In the genomic region with DNA sequence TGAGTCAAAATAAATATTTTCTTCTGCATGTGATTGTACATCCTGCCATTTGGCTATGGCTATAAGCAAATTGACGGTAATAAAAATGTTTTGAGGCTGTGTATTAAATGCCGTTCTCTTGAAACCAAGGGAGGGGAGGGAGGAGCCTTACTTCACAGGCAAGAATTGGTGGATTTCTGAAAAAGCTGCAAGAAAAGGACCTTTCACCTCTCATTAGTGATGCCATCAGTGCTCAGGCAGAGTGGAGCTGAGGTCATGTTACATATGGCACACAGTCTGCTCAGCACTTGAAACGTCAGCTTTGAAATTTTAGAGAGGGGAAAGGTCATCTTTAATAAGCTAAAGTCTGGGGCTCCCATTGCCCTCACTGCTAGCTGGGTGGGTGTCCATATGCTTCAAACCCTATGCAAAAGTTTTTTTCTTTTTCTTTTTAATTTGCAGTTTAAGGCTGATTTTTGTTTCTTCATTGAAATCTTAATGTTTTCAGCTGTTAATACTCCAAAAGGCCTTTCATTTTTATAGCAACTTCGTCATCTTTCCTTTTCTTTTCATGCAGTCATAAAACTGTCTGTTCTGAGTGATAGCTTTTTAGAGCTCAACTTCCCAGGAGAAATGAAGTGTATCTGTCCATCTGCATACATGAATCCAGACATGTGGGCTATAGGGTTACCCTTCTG, we compare ENCODE assay signal across 1 cellular context.
A peak's percentile ranks its signal among the peaks of the same experiment; 100 is the strongest.
TF ChIP-seq lines count a peak whose summit lies in the region.

No MANE protein-coding gene starts in this region.

TF ChIP-seq in K562, 482 proteins besides CTCF, POLR2A, EP300 and RAD21:
- TF ChIP-seq, protein P1, sequence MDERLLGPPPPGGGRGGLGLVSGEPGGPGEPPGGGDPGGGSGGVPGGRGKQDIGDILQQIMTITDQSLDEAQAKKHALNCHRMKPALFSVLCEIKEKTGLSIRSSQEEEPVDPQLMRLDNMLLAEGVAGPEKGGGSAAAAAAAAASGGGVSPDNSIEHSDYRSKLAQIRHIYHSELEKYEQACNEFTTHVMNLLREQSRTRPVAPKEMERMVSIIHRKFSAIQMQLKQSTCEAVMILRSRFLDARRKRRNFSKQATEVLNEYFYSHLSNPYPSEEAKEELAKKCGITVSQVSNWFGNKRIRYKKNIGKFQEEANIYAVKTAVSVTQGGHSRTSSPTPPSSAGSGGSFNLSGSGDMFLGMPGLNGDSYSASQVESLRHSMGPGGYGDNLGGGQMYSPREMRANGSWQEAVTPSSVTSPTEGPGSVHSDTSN (CRISPR knock-in tag; IDR thresholded peaks at IDR 0.05; ENCODE audit: low read depth): no peak
- TF ChIP-seq, protein P1 (tag; conservative IDR thresholded peaks at IDR 0.05; ENCODE audit: low read depth): peak; percentile 27; the same call in 1 of the 2 replicates
- TF ChIP-seq SETDB1 (IDR thresholded peaks at IDR 0.05; ENCODE audit: low read length) (no peak), SMARCE1 (IDR thresholded peaks at IDR 0.05) (no peak), HNRNPUL1 (IDR thresholded peaks at IDR 0.05; ENCODE audit: low read length) (no peak), MEIS2 (IDR thresholded peaks at IDR 0.05; ENCODE audit: partially characterized antibody) (peak; percentile 61), PURB (CRISPR knock-in tag; IDR thresholded peaks at IDR 0.05; ENCODE audit: low read depth) (no peak), KLF1 (tag; IDR thresholded peaks at IDR 0.05) (no peak)
- TF ChIP-seq, protein P2, sequence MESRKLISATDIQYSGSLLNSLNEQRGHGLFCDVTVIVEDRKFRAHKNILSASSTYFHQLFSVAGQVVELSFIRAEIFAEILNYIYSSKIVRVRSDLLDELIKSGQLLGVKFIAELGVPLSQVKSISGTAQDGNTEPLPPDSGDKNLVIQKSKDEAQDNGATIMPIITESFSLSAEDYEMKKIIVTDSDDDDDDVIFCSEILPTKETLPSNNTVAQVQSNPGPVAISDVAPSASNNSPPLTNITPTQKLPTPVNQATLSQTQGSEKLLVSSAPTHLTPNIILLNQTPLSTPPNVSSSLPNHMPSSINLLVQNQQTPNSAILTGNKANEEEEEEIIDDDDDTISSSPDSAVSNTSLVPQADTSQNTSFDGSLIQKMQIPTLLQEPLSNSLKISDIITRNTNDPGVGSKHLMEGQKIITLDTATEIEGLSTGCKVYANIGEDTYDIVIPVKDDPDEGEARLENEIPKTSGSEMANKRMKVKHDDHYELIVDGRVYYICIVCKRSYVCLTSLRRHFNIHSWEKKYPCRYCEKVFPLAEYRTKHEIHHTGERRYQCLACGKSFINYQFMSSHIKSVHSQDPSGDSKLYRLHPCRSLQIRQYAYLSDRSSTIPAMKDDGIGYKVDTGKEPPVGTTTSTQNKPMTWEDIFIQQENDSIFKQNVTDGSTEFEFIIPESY (CRISPR knock-in tag; IDR thresholded peaks at IDR 0.05): no peak
- TF ChIP-seq, protein P3, sequence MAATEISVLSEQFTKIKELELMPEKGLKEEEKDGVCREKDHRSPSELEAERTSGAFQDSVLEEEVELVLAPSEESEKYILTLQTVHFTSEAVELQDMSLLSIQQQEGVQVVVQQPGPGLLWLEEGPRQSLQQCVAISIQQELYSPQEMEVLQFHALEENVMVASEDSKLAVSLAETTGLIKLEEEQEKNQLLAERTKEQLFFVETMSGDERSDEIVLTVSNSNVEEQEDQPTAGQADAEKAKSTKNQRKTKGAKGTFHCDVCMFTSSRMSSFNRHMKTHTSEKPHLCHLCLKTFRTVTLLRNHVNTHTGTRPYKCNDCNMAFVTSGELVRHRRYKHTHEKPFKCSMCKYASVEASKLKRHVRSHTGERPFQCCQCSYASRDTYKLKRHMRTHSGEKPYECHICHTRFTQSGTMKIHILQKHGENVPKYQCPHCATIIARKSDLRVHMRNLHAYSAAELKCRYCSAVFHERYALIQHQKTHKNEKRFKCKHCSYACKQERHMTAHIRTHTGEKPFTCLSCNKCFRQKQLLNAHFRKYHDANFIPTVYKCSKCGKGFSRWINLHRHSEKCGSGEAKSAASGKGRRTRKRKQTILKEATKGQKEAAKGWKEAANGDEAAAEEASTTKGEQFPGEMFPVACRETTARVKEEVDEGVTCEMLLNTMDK (IDR thresholded peaks at IDR 0.05; ENCODE audit: borderline replicate concordance, insufficient read depth, low read depth, low read length, poor library complexity, severe bottlenecking): no peak
- TF ChIP-seq, protein P4, sequence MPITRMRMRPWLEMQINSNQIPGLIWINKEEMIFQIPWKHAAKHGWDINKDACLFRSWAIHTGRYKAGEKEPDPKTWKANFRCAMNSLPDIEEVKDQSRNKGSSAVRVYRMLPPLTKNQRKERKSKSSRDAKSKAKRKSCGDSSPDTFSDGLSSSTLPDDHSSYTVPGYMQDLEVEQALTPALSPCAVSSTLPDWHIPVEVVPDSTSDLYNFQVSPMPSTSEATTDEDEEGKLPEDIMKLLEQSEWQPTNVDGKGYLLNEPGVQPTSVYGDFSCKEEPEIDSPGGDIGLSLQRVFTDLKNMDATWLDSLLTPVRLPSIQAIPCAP (CRISPR knock-in tag; IDR thresholded peaks at IDR 0.05; ENCODE audit: borderline replicate concordance): no peak
TF ChIP-seq in K562: peak in this region for 2.
